ENCODE assay signal across 19 cellular contexts in the genomic region with DNA sequence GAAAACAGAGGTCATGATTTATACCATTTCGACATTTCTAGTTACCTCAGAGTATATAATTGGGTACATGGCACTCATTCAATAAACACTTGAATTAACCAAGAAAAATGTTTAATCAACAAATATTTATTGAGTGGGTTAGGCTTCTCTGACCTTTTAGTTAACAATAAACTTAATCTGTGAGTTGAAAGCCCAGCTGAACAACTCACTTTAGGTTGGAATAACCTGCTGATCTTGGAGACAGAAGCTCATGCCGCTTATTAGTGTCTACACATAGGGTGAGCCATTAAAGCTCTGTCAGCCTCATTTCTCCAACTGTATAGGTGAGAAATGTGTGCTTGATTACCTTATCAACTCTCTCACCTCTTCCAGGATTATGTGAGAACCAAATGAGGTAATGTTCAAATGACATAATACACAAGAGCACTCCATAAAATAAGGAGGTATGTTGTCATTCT.
DNase-seq lines count a peak whose midpoint lies in the region; ATAC-seq and TF ChIP-seq lines count a peak whose summit lies in the region.
"Had no signal": no experiment of that assay in that cellular context is flagged by ENCODE, and none has a peak within 500 bp of the region (broad histone marks: within the 10 kb centered on the region; RNA-seq: fewer than 3 reads in every experiment).

No MANE protein-coding gene starts in this region.

- H3K4me1 ChIP-seq in body of pancreas (peaks cover 15% of the 10 kb centered on the region), stomach (peaks cover 0 to 15% (median 13%) of the 10 kb centered on the region in 4 donors)

- no peaks in the 10 kb centered on the region for H3K4me1 Mint-ChIP-seq in activated naive CD4-positive, alpha-beta T cell treated with anti-CD3 and anti-CD28 coated beads, Interleukin-2, amount 10 ng/mL, durations not matched to agents 7 days and 5 days
- H3K4me1 Mint-ChIP-seq: CD4-positive, alpha-beta memory T cell had no signal

- H3K9me3 ChIP-seq in body of pancreas (no peaks in the 10 kb centered on the region), stomach (no peaks in the 10 kb centered on the region)

- H3K4me3 Mint-ChIP-seq in activated naive CD4-positive, alpha-beta T cell treated with anti-CD3 and anti-CD28 coated beads, Interleukin-2, amount 10 ng/mL, durations not matched to agents 7 days and 5 days = no peak overlapping the region
- H3K4me3 Mint-ChIP-seq: CD4-positive, alpha-beta memory T cell; GM23338 had no signal

- no peak for TF ChIP-seq EP300 in stomach (IDR thresholded peaks at IDR 0.05)

- ATAC-seq in body of pancreas (peak; percentile 67), sciatic nerve (no peak), HG02973 (IDR thresholded peaks at IDR 0.05; ENCODE audit: unreplicated experiment) (no peak)
- ATAC-seq: GM23338, HCT116, K562 had no signal

- 20 to 22% methylated on average over 2 of the region's 2 CpGs for WGBS in body of pancreas, 2 donors
- WGBS in stomach, 5 donors = 24 to 58% (median 35%) methylated on average over 2 of the region's 2 CpGs

- no peaks in the 10 kb centered on the region for H3K27me3 Mint-ChIP-seq in activated naive CD4-positive, alpha-beta T cell treated with anti-CD3 and anti-CD28 coated beads, Interleukin-2, amount 10 ng/mL, durations not matched to agents 7 days and 5 days

- H3K4me3 ChIP-seq in body of pancreas (no peak overlapping the region), stomach (no peak overlapping the region)
- H3K4me3 ChIP-seq: GM23338, K562 had no signal

- no peak for TF ChIP-seq POLR2A in body of pancreas (IDR thresholded peaks at IDR 0.05)
- no peak for TF ChIP-seq POLR2A in stomach (IDR thresholded peaks at IDR 0.05)

- TF ChIP-seq CTCF in body of pancreas (IDR thresholded peaks at IDR 0.05) (no peak), stomach (IDR thresholded peaks at IDR 0.05) (no peak)

- intact Hi-C loops in body of pancreas (cut with DNase I) = no loop called here
- intact Hi-C loops in stomach (cut with DNase I; ENCODE audit: low total_unique reads) = no loop called here
- intact Hi-C loops in sciatic nerve (cut with DNase I) = no loop called here

- H3K27ac Mint-ChIP-seq in activated naive CD4-positive, alpha-beta T cell treated with anti-CD3 and anti-CD28 coated beads, Interleukin-2, amount 10 ng/mL, durations not matched to agents 7 days and 5 days = no peak overlapping the region
- H3K27ac Mint-ChIP-seq: CD4-positive, alpha-beta memory T cell; GM23338 had no signal

- H3K36me3 ChIP-seq in body of pancreas (replicated peaks in 1 of 2; ENCODE audit: insufficient read depth in 1 of 2, low read depth in 2 of 2) = no peaks in the 10 kb centered on the region
- no peaks in the 10 kb centered on the region for H3K36me3 ChIP-seq in stomach

- DNase-seq in NCI-H1417 (lab: John Stamatoyannopoulos, UW) = peak in 2 of 3 experiments; percentile 7 to 46
- no peak for DNase-seq in NCI-H1417 treated with DMSO at 0.1 percent for 48 hours (lab: John Stamatoyannopoulos, UW)
- peak; percentile 27 for DNase-seq in NCI-H1105 (lab: John Stamatoyannopoulos, UW)
- no peak for DNase-seq in body of pancreas
- no peak for DNase-seq in stomach
- no peak for DNase-seq in activated naive CD4-positive, alpha-beta T cell treated with anti-CD3 and anti-CD28 coated beads, Interleukin-2, amount 10 ng/mL, durations not matched to agents 7 days and 5 days
- no peak for DNase-seq in sciatic nerve (ENCODE audit: low spot score)
- DNase-seq: 8988T; CD4-positive, alpha-beta memory T cell; GF-D8; NCI-H187; NCI-H2227 treated with DMSO at 0.1 percent for 48 hours; NCI-H524 treated with DMSO at 0.1 percent for 48 hours; RPMI8226; SIG-M5 had no signal

- no peaks in the 10 kb centered on the region for H3K9me3 Mint-ChIP-seq in activated naive CD4-positive, alpha-beta T cell treated with anti-CD3 and anti-CD28 coated beads, Interleukin-2, amount 10 ng/mL, durations not matched to agents 7 days and 5 days
- H3K9me3 Mint-ChIP-seq: CD4-positive, alpha-beta memory T cell had no signal

- H3K27me3 ChIP-seq in body of pancreas (no peaks in the 10 kb centered on the region), stomach (no peaks in the 10 kb centered on the region)

- H3K36me3 Mint-ChIP-seq in activated naive CD4-positive, alpha-beta T cell treated with anti-CD3 and anti-CD28 coated beads, Interleukin-2, amount 10 ng/mL, durations not matched to agents 7 days and 5 days = no peaks in the 10 kb centered on the region
- H3K36me3 Mint-ChIP-seq: CD4-positive, alpha-beta memory T cell had no signal

- H3K27ac ChIP-seq in body of pancreas (peak overlapping the region in 2 of 4 donors; percentile 43 to 52), stomach (peak overlapping the region in 4 of 5 donors; percentile 22 to 43 (median 23))

- CTCF ChIA-PET in activated naive CD4-positive, alpha-beta T cell treated with anti-CD3 and anti-CD28 coated beads, Interleukin-2, amount 10 ng/mL, durations not matched to agents 7 days and 5 days (lab: Charles Lee) = no interaction called here

Comparison
In these comparisons a context has a peak if more than half of its experiments do, and no peak if none do; other contexts are left out.
1. DNase-seq: peak in NCI-H1417 (2 of 3) and NCI-H1105 (single experiment); none in NCI-H1417 treated with DMSO at 0.1 percent for 48 hours (single experiment), body of pancreas (0 of 4), stomach (single experiment), activated naive CD4-positive, alpha-beta T cell treated with anti-CD3 and anti-CD28 coated beads, Interleukin-2, amount 10 ng/mL, durations not matched to agents 7 days and 5 days (single experiment) and sciatic nerve (single experiment).